37 cellular contexts compared by ENCODE assay signal in genomic region chr10:24965051-24965450, GRCh38. TPM values are rescaled to one million over a fixed set of nuclear protein-coding genes. Genes with fewer than 3 reads are reported as not detected.
"Had no signal": no experiment of that assay in that cellular context is flagged by ENCODE, and none has a peak within 500 bp of the region (broad histone marks: within the 10 kb centered on the region; RNA-seq: fewer than 3 reads in every experiment).

No MANE protein-coding gene starts in this region.

- H3K9me3 Mint-ChIP-seq: activated B cell treated with CpG ODN at 0.5 μM for 24 hours; activated CD4-positive, alpha-beta memory T cell treated with anti-CD3 and anti-CD28 coated beads for 36 hours; activated CD8-positive, alpha-beta T cell treated with anti-CD3 and anti-CD28 coated beads for 36 hours; activated naive CD4-positive, alpha-beta T cell treated with anti-CD3 and anti-CD28 coated beads, Interleukin-2, amount 10 ng/mL, durations not matched to agents 7 days and 5 days; activated naive CD4-positive, alpha-beta T cell treated with anti-CD3 and anti-CD28 coated beads, Interleukin-2, amount 50 U/mL, for 24 hours; activated naive CD8-positive, alpha-beta T cell treated with anti-CD3 and anti-CD28 coated beads, Interleukin-2, amount 10 ng/mL, durations not matched to agents 7 days and 5 days; activated naive CD8-positive, alpha-beta T cell treated with anti-CD3 and anti-CD28 coated beads, Interleukin-2, amount 50 U/mL, for 24 hours; activated T-helper 2 cell treated with anti-CD3 and anti-CD28 coated beads, Interferon-gamma antibody, Interleukin-2, Interleukin-4, amounts not matched to agents 10 μg/mL and 5 μg/mL and 100 μg/mL, durations not matched to agents 14 hours and 24 hours and 36 hours; central memory CD8-positive, alpha-beta T cell; T-helper 1 cell treated with Interleukin-12 subunit alpha and Interleukin-12 subunit beta and Interleukin-4 antibody, amounts not matched to agents 30 μg/mL and 1 μg/mL, for 36 hours; T-helper 2 cell treated with Interferon-gamma antibody and Interleukin-4, amounts not matched to agents 5 μg/mL and 100 μg/mL, for 36 hours had no signal

- H3K4me3 ChIP-seq: ascending aorta, breast epithelium had no signal

- DNase-seq: activated B cell treated with CpG ODN at 0.5 μM for 24 hours; activated CD4-positive, alpha-beta memory T cell treated with anti-CD3 and anti-CD28 coated beads for 36 hours; activated CD4-positive, alpha-beta T cell treated with anti-CD3 and anti-CD28 coated beads for 4 hours; activated CD4-positive, alpha-beta T cell treated with anti-CD3 and anti-CD28 coated beads, Interleukin-2, amount 10 ng/mL, durations not matched to agents 24 days and 14 days; activated CD4-positive, alpha-beta T cell treated with anti-CD3 and anti-CD28 coated beads, Interleukin-2, amount 50 U/mL, for 1 hour; activated CD4-positive, alpha-beta T cell treated with anti-CD3 and anti-CD28 coated beads, Interleukin-2, amount 50 U/mL, for 4 hours; activated CD4-positive, CD25-positive, alpha-beta regulatory T cell treated with anti-CD3 and anti-CD28 coated beads, Interleukin-2, amount 50 U/mL, for 72 hours; activated CD8-positive, alpha-beta memory T cell treated with anti-CD3 and anti-CD28 coated beads, Interleukin-2, amount 50 U/mL, for 4 hours; activated CD8-positive, alpha-beta T cell treated with anti-CD3 and anti-CD28 coated beads for 36 hours; activated effector memory CD4-positive, alpha-beta T cell treated with Interleukin-2 at 50 U/mL for 16 hours; activated gamma-delta T cell; activated naive CD4-positive, alpha-beta T cell treated with anti-CD3 and anti-CD28 coated beads, Interleukin-2, amount 10 ng/mL, durations not matched to agents 7 days and 5 days; activated naive CD4-positive, alpha-beta T cell treated with Interleukin-2 at 50 U/mL for 16 hours; activated naive CD8-positive, alpha-beta T cell treated with anti-CD3 and anti-CD28 coated beads, Interleukin-2, amount 10 ng/mL, durations not matched to agents 7 days and 5 days; activated naive CD8-positive, alpha-beta T cell treated with anti-CD3 and anti-CD28 coated beads, Interleukin-2, amount 50 U/mL, for 24 hours; activated T-cell treated with anti-CD3 and anti-CD28 coated beads for 4 hours; activated T-cell treated with anti-CD3 and anti-CD28 coated beads, Interleukin-2, amount 50 U/mL, for 1 hour; activated T-cell treated with anti-CD3 and anti-CD28 coated beads, Interleukin-2, amount 50 U/mL, for 48 hours; amygdala; anterior cingulate cortex; brain microvascular endothelial cell; cerebellar nuclear complex; SW 1271; T-helper 1 cell; T-helper 2 cell; T-helper 9 cell had no signal

- H3K36me3 Mint-ChIP-seq: activated CD4-positive, alpha-beta memory T cell treated with anti-CD3 and anti-CD28 coated beads for 36 hours; activated naive CD4-positive, alpha-beta T cell treated with anti-CD3 and anti-CD28 coated beads, Interleukin-2, amount 10 ng/mL, durations not matched to agents 7 days and 5 days; activated naive CD4-positive, alpha-beta T cell treated with anti-CD3 and anti-CD28 coated beads, Interleukin-2, amount 50 U/mL, for 24 hours; activated naive CD8-positive, alpha-beta T cell treated with anti-CD3 and anti-CD28 coated beads, Interleukin-2, amount 10 ng/mL, durations not matched to agents 7 days and 5 days had no signal

- ATAC-seq: activated CD8-positive, alpha-beta T cell treated with anti-CD3 and anti-CD28 coated beads for 36 hours; activated naive CD8-positive, alpha-beta T cell treated with anti-CD3 and anti-CD28 coated beads, Interleukin-2, amount 50 U/mL, for 24 hours had no signal

- H3K27ac Mint-ChIP-seq: activated B cell treated with CpG ODN at 0.5 μM for 24 hours; activated CD4-positive, alpha-beta memory T cell treated with anti-CD3 and anti-CD28 coated beads for 36 hours; activated CD4-positive, alpha-beta T cell treated with anti-CD3 and anti-CD28 coated beads, Interleukin-2, amount 10 ng/mL, durations not matched to agents 24 days and 14 days; activated CD8-positive, alpha-beta T cell treated with anti-CD3 and anti-CD28 coated beads for 36 hours; activated naive CD4-positive, alpha-beta T cell treated with anti-CD3 and anti-CD28 coated beads, Interleukin-2, amount 10 ng/mL, durations not matched to agents 7 days and 5 days; activated naive CD4-positive, alpha-beta T cell treated with anti-CD3 and anti-CD28 coated beads, Interleukin-2, amount 50 U/mL, for 24 hours; activated naive CD8-positive, alpha-beta T cell; activated naive CD8-positive, alpha-beta T cell treated with anti-CD3 and anti-CD28 coated beads, Interleukin-2, amount 10 ng/mL, durations not matched to agents 7 days and 5 days; activated naive CD8-positive, alpha-beta T cell treated with anti-CD3 and anti-CD28 coated beads, Interleukin-2, amount 50 U/mL, for 24 hours; activated T-helper 2 cell treated with anti-CD3 and anti-CD28 coated beads, Interferon-gamma antibody, Interleukin-2, Interleukin-4, amounts not matched to agents 10 μg/mL and 5 μg/mL and 100 μg/mL, durations not matched to agents 14 hours and 24 hours and 36 hours; T-helper 1 cell treated with Interleukin-12 subunit alpha and Interleukin-12 subunit beta and Interleukin-4 antibody, amounts not matched to agents 30 μg/mL and 1 μg/mL, for 36 hours; T-helper 2 cell treated with Interferon-gamma antibody and Interleukin-4, amounts not matched to agents 5 μg/mL and 100 μg/mL, for 36 hours had no signal

- H3K27me3 Mint-ChIP-seq: activated CD4-positive, alpha-beta memory T cell treated with anti-CD3 and anti-CD28 coated beads for 36 hours; activated CD8-positive, alpha-beta T cell treated with anti-CD3 and anti-CD28 coated beads for 36 hours; activated naive CD4-positive, alpha-beta T cell treated with anti-CD3 and anti-CD28 coated beads, Interleukin-2, amount 50 U/mL, for 24 hours; activated naive CD8-positive, alpha-beta T cell; activated naive CD8-positive, alpha-beta T cell treated with anti-CD3 and anti-CD28 coated beads, Interleukin-2, amount 10 ng/mL, durations not matched to agents 7 days and 5 days; activated naive CD8-positive, alpha-beta T cell treated with anti-CD3 and anti-CD28 coated beads, Interleukin-2, amount 50 U/mL, for 24 hours; central memory CD8-positive, alpha-beta T cell had no signal

- FAIRE-seq: TTC549 had no signal

- H3K4me1 Mint-ChIP-seq: central memory CD8-positive, alpha-beta T cell had no signal

- H3K4me3 Mint-ChIP-seq: activated B cell treated with CpG ODN at 0.5 μM for 24 hours; activated CD4-positive, alpha-beta memory T cell treated with anti-CD3 and anti-CD28 coated beads for 36 hours; activated CD4-positive, alpha-beta T cell treated with anti-CD3 and anti-CD28 coated beads, Interleukin-2, amount 10 ng/mL, durations not matched to agents 24 days and 14 days; activated CD8-positive, alpha-beta T cell treated with anti-CD3 and anti-CD28 coated beads for 36 hours; activated naive CD4-positive, alpha-beta T cell treated with anti-CD3 and anti-CD28 coated beads, Interleukin-2, amount 10 ng/mL, durations not matched to agents 7 days and 5 days; activated naive CD4-positive, alpha-beta T cell treated with anti-CD3 and anti-CD28 coated beads, Interleukin-2, amount 50 U/mL, for 24 hours; activated naive CD8-positive, alpha-beta T cell; activated naive CD8-positive, alpha-beta T cell treated with anti-CD3 and anti-CD28 coated beads, Interleukin-2, amount 10 ng/mL, durations not matched to agents 7 days and 5 days; activated naive CD8-positive, alpha-beta T cell treated with anti-CD3 and anti-CD28 coated beads, Interleukin-2, amount 50 U/mL, for 24 hours; central memory CD8-positive, alpha-beta T cell; T-helper 1 cell treated with Interleukin-12 subunit alpha and Interleukin-12 subunit beta and Interleukin-4 antibody, amounts not matched to agents 30 μg/mL and 1 μg/mL, for 36 hours; T-helper 2 cell treated with Interferon-gamma antibody and Interleukin-4, amounts not matched to agents 5 μg/mL and 100 μg/mL, for 36 hours had no signal

- H3K4me1 ChIP-seq: ascending aorta, breast epithelium had no signal

- H3K27ac ChIP-seq: ascending aorta, brain microvascular endothelial cell, breast epithelium, VCaP had no signal

- H3K36me3 ChIP-seq: ascending aorta, brain microvascular endothelial cell, breast epithelium had no signal

- H3K9me3 ChIP-seq: ascending aorta, breast epithelium had no signal

- H3K27me3 ChIP-seq: ascending aorta, brain microvascular endothelial cell, breast epithelium had no signal

RNA-seq across cellular contexts. Expression of gene PRTFDC1, which starts 12.6 kb away (rescaled TPM):
- total RNA-seq: activated B cell treated with CpG ODN at 0.5 μM for 24 hours had no signal

RNA-seq across cellular contexts. Expression of gene ENKUR, which starts 50.9 kb away (rescaled TPM):
- total RNA-seq: activated B cell treated with CpG ODN at 0.5 μM for 24 hours; activated CD4-positive, alpha-beta memory T cell treated with anti-CD3 and anti-CD28 coated beads for 36 hours; activated CD4-positive, alpha-beta T cell treated with anti-CD3 and anti-CD28 coated beads, Interleukin-2, amount 10 ng/mL, durations not matched to agents 24 days and 14 days; activated CD8-positive, alpha-beta T cell treated with anti-CD3 and anti-CD28 coated beads for 36 hours; activated naive CD8-positive, alpha-beta T cell treated with anti-CD3 and anti-CD28 coated beads, Interleukin-2, amount 10 ng/mL, durations not matched to agents 7 days and 5 days; activated T-helper 2 cell treated with anti-CD3 and anti-CD28 coated beads, Interferon-gamma antibody, Interleukin-2, Interleukin-4, amounts not matched to agents 10 μg/mL and 5 μg/mL and 100 μg/mL, durations not matched to agents 14 hours and 24 hours and 36 hours; ascending aorta; breast epithelium; cardiac septum had no signal
